8 cellular contexts compared by ENCODE assay signal in genomic region chr13:114077938-114078335, GRCh38. TPM values are rescaled to one million over a fixed set of nuclear protein-coding genes. Genes with fewer than 3 reads are reported as not detected.
A peak's percentile ranks its signal among the peaks of the same experiment; 100 is the strongest.
DNase-seq lines count a peak whose midpoint lies in the region; ATAC-seq and TF ChIP-seq lines count a peak whose summit lies in the region.

No MANE protein-coding gene starts in this region.

- H3K9me3 ChIP-seq in T-helper 17 cell (ENCODE audit: control insufficient read depth, low read length, poor library complexity, severe bottlenecking) (no peaks in the 10 kb centered on the region), heart left ventricle (no peaks in the 10 kb centered on the region), ovary (no peaks in the 10 kb centered on the region)
- H3K9me3 ChIP-seq in effector memory CD4-positive, alpha-beta T cell (ENCODE audit: control insufficient read depth, low read length) = no peaks in the 10 kb centered on the region

- H3K27me3 ChIP-seq in heart left ventricle (no peaks in the 10 kb centered on the region), ovary (no peaks in the 10 kb centered on the region)
- H3K27me3 ChIP-seq in effector memory CD4-positive, alpha-beta T cell (replicated peaks; ENCODE audit: control insufficient read depth, insufficient read depth, low read length, poor library complexity, severe bottlenecking) = no peaks in the 10 kb centered on the region

- 71 to 84% (median 77%) methylated on average over 13 of the region's 13 CpGs for WGBS in heart left ventricle, 4 donors
- 72 to 77% (median 76%) methylated on average over 13 of the region's 13 CpGs for WGBS in ovary, 3 donors

- peak overlapping the region; percentile 84 for H3K27ac Mint-ChIP-seq in T-helper 17 cell

- H3K27me3 Mint-ChIP-seq in T-helper 17 cell = no peaks in the 10 kb centered on the region

- intact Hi-C loops in heart left ventricle (cut with DNase I) = no loop called here
- intact Hi-C loops in ovary (cut with DNase I) = no loop called here

- H3K4me1 ChIP-seq in heart left ventricle (peaks cover 0 to 28% (median 7%) of the 10 kb centered on the region in 12 donors), ovary (ENCODE audit: insufficient read depth) (peaks cover 6% of the 10 kb centered on the region)
- H3K4me1 ChIP-seq in effector memory CD4-positive, alpha-beta T cell (ENCODE audit: control insufficient read depth, insufficient read depth, low read length, poor library complexity, severe bottlenecking) = peaks cover 39% of the 10 kb centered on the region

- TF ChIP-seq EP300 in ovary (IDR thresholded peaks at IDR 0.05) = no peak

- peak overlapping the region; percentile 25 for H3K4me3 Mint-ChIP-seq in T-helper 17 cell

- no peak for ATAC-seq in T-helper 17 cell
- peak in 3 of 4 donors; percentile 36 to 59 (median 51) for ATAC-seq in heart left ventricle
- ATAC-seq in GM21825 (IDR thresholded peaks at IDR 0.05; ENCODE audit: unreplicated experiment) = no peak

- no peak overlapping the region for H3K4me3 ChIP-seq in heart left ventricle
- no peak overlapping the region for H3K4me3 ChIP-seq in ovary
- no peak overlapping the region for H3K4me3 ChIP-seq in effector memory CD4-positive, alpha-beta T cell (ENCODE audit: insufficient read depth, low read depth, low read length, poor library complexity, severe bottlenecking)

- in situ Hi-C loops in G401 (cut with HindIII; ENCODE audit: low sequenced_read_pairs) = no loop called here

- TF ChIP-seq POLR2A in heart left ventricle (IDR thresholded peaks at IDR 0.05) (no peak), ovary (IDR thresholded peaks at IDR 0.05) (no peak)

- H3K27ac ChIP-seq in heart left ventricle (peak overlapping the region in 6 of 12 donors; percentile 10 to 58 (median 51)), ovary (no peak overlapping the region)
- H3K27ac ChIP-seq in effector memory CD4-positive, alpha-beta T cell (ENCODE audit: insufficient read depth, low read length, poor library complexity, severe bottlenecking) = no peak overlapping the region

- H3K36me3 Mint-ChIP-seq in T-helper 17 cell (ENCODE audit: low read depth) = peaks cover 2% of the 10 kb centered on the region

- H3K4me1 Mint-ChIP-seq in T-helper 17 cell = peaks cover 39% of the 10 kb centered on the region

- peaks cover 0 to 15% (median 0%) of the 10 kb centered on the region in 9 donors for H3K36me3 ChIP-seq in heart left ventricle
- no peaks in the 10 kb centered on the region for H3K36me3 ChIP-seq in ovary
- peaks cover 88% of the 10 kb centered on the region for H3K36me3 ChIP-seq in effector memory CD4-positive, alpha-beta T cell (ENCODE audit: control insufficient read depth, insufficient read depth, low read length)

- DNase-seq in G401 (ENCODE audit: low spot score) = peak; percentile 76
- DNase-seq in T-helper 17 cell = no peak
- peak in 3 of 5 donors; percentile 19 to 62 (median 24) for DNase-seq in heart left ventricle
- DNase-seq in ovary = peak in 3 of 5 donors; percentile 18 to 26 (median 21)
- DNase-seq in DMS79 (lab: John Stamatoyannopoulos, UW) = no peak
- DNase-seq in pons (ENCODE audit: low spot score) = no peak
- no peak for DNase-seq in effector memory CD4-positive, alpha-beta T cell

- TF ChIP-seq CTCF in heart left ventricle (IDR thresholded peaks at IDR 0.05) (no peak), ovary (IDR thresholded peaks at IDR 0.05) (no peak)

RNA-seq across cellular contexts. Expression of gene RASA3, which starts 54.5 kb away (rescaled TPM):
- total RNA-seq in G401 (2014; rRNA removed; shearing (Covaris generic)) = 11.9 and 13.7 TPM in 2 replicates
- total RNA-seq in T-helper 17 cell (100 to 1,000 TPM; 204 to 215 TPM), heart left ventricle (10 to 100 TPM in 5 of 9 donors, 1 to 10 TPM in 4; 7.2 to 24.2 (median 10.5) TPM), ovary (10 to 100 TPM in 3 of 7 donors, 1 to 10 TPM in 4; 5.4 to 16.9 (median 9.4) TPM)
- polyA plus RNA-seq in heart left ventricle (1 to 10 TPM; 4.8 to 9.0 TPM), ovary (1 to 10 TPM; 6.8 to 9.8 TPM)

Comparison
In these comparisons a context has a peak if more than half of its experiments do, and no peak if none do; other contexts are left out.
1. DNase-seq: peak in G401 (single experiment), heart left ventricle (3 of 5) and ovary (3 of 5); none in T-helper 17 cell (0 of 3), DMS79 (single experiment), pons (single experiment) and effector memory CD4-positive, alpha-beta T cell (0 of 3).
2. ATAC-seq: peak in heart left ventricle (3 of 4); none in T-helper 17 cell (single experiment) and GM21825 (single experiment).
3. RNA of gene RASA3, which starts 54.5 kb away (total RNA-seq): 204 to 215 TPM in T-helper 17 cell; 11.9 to 13.7 TPM in G401, 7.2 to 24.2 TPM in heart left ventricle and 5.4 to 16.9 TPM in ovary; every median in the first group is over 4 times any median in the second.